ENCODE assay signal across 2 cellular contexts in genomic region chr5:57939335-57939734, GRCh38.
TF ChIP-seq lines count a peak whose summit lies in the region.

No MANE protein-coding gene starts in this region.

TF ChIP-seq in HEK293, 187 proteins besides CTCF, POLR2A, EP300 and RAD21 (continued from another document):
- 0 out of 2 replicates have a peak, but pooled peaks have one; percentile 18 for TF ChIP-seq ZNF366 (tag by site-specific recombination; conservative IDR thresholded peaks at IDR 0.05)
- TF ChIP-seq ZNF398 (tag by site-specific recombination; IDR thresholded peaks at IDR 0.05) = peak; percentile 46
- TF ChIP-seq ZNF600 (tag by site-specific recombination; IDR thresholded peaks at IDR 0.05) = no peak
- no peak for TF ChIP-seq ZNF324 (tag by site-specific recombination; IDR thresholded peaks at IDR 0.05)

TF ChIP-seq in K562, 482 proteins besides CTCF, POLR2A, EP300 and RAD21 (continued from another document):
- no peak for TF ChIP-seq ELF4 (CRISPR knock-in tag; IDR thresholded peaks at IDR 0.05)
- TF ChIP-seq HCFC1 (IDR thresholded peaks at IDR 0.05; ENCODE audit: low read depth, low read length) = no peak
- no peak for TF ChIP-seq FOSL1 (tag; conservative IDR thresholded peaks at IDR 0.05)
- no peak for TF ChIP-seq SFPQ (IDR thresholded peaks at IDR 0.05; ENCODE audit: low read depth, low read length)
- no peak for TF ChIP-seq ZNF398 (CRISPR knock-in tag; IDR thresholded peaks at IDR 0.05)
